ENCODE assay signal across 26 cellular contexts in the genomic region with DNA sequence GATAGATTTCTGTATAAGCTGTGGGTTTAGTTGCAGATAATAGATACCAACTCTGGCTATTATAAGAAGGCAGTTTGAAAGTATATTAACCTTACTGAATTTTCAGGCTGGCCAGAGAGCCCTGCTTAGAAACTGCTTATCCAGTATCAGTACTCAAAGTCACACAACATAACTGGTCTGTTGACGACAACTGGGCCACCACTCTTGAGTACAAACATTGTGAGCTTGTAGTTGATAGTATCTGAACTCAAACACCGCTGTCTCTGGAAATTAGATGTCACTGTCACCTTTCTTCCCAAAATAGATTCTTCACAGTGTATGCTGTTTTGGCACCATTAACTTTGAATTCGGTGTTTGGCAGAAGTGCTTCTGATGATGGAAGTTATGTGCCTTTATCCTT.
"Had no signal": no experiment of that assay in that cellular context is flagged by ENCODE, and none has a peak within 500 bp of the region (broad histone marks: within the 10 kb centered on the region; RNA-seq: fewer than 3 reads in every experiment).

No MANE protein-coding gene starts in this region.

- H3K9me3 ChIP-seq: MG63, Peyer's patch, SJSA1 had no signal

- H3K27ac ChIP-seq: Peyer's patch, SJSA1, SK-N-MC had no signal

- H3K27me3 ChIP-seq: MG63, Peyer's patch, SJSA1 had no signal

- ATAC-seq: HepG2, PC-3, Right ventricle myocardium inferior had no signal

- H3K4me1 ChIP-seq: Peyer's patch, SJSA1 had no signal

- DNase-seq: IMR-90; Karpas-422; KG1; MG63; NCI-H1092; NCI-H1105 treated with DMSO at 0.1 percent for 48 hours; NCI-H1417 treated with DMSO at 0.1 percent for 48 hours; NCI-H146; NCI-H1694 treated with DMSO at 0.1 percent for 48 hours; NCI-H1930; NCI-H2081 treated with DMSO at 0.1 percent for 48 hours; NCI-H2171; NCI-H226; NCI-H446; NCI-H510A; NCI-H524 treated with DMSO at 0.1 percent for 48 hours; NCI-H69; NCI-H774; NK-92 treated with Interleukin-12 subunit alpha and Interleukin-12 subunit beta, amount 100 ng/mL, for 24 hours; PC-3; Peyer's patch; SIG-M5 had no signal

- H3K4me3 ChIP-seq: MG63, Peyer's patch, SJSA1, SK-N-MC had no signal

- H3K36me3 ChIP-seq: MG63, Peyer's patch, SJSA1 had no signal
